Comparison of ENCODE assay signal across 13 cellular contexts in genomic region chr12:123114305-123115083, GRCh38. TPM values are rescaled to one million over a fixed set of nuclear protein-coding genes. Genes with fewer than 3 reads are reported as not detected.
DNase-seq lines count a peak whose midpoint lies in the region; ATAC-seq and TF ChIP-seq lines count a peak whose summit lies in the region.
"Had no signal": no experiment of that assay in that cellular context is flagged by ENCODE, and none has a peak within 500 bp of the region (broad histone marks: within the 10 kb centered on the region; RNA-seq: fewer than 3 reads in every experiment).

No MANE protein-coding gene starts in this region.

- peaks cover 29 to 88% (median 67%) of the 10 kb centered on the region in 4 donors for H3K4me1 Mint-ChIP-seq in naive thymus-derived CD8-positive, alpha-beta T cell

- H3K9me3 ChIP-seq in right atrium auricular region (no peaks in the 10 kb centered on the region), colonic mucosa (no peaks in the 10 kb centered on the region), upper lobe of right lung (no peaks in the 10 kb centered on the region), WERI-Rb-1 (ENCODE audit: severe bottlenecking) (no peaks in the 10 kb centered on the region), SJCRH30 (replicated peaks) (no peaks in the 10 kb centered on the region)

- H3K4me1 ChIP-seq in right atrium auricular region (peaks cover 0 to 70% of the 10 kb centered on the region in 2 donors), colonic mucosa (no peaks in the 10 kb centered on the region), upper lobe of right lung (peaks cover 32% of the 10 kb centered on the region), SJCRH30 (peaks cover 6% of the 10 kb centered on the region; the same call in 1 of the 2 replicates)

- no peak for ATAC-seq in left ventricle myocardium superior
- no peak for ATAC-seq in naive thymus-derived CD8-positive, alpha-beta T cell
- ATAC-seq in upper lobe of right lung: no peak
- ATAC-seq in HG03097 (IDR thresholded peaks at IDR 0.05; ENCODE audit: low FRiP score, unreplicated experiment): no peak
- ATAC-seq: Panc1; stimulated activated naive CD8-positive, alpha-beta T cell treated with anti-CD3 and anti-CD28 coated beads, Interleukin-15, amount 100 ng/mL, for 72 hours had no signal

- H3K36me3 ChIP-seq in right atrium auricular region: no peaks in the 10 kb centered on the region
- no peaks in the 10 kb centered on the region for H3K36me3 ChIP-seq in colonic mucosa
- H3K36me3 ChIP-seq in upper lobe of right lung: no peaks in the 10 kb centered on the region
- no peaks in the 10 kb centered on the region for H3K36me3 ChIP-seq in WERI-Rb-1
- H3K36me3 ChIP-seq in SJCRH30: no peaks in the 10 kb centered on the region

- H3K9me3 Mint-ChIP-seq in naive thymus-derived CD8-positive, alpha-beta T cell: no peaks in the 10 kb centered on the region
- H3K9me3 Mint-ChIP-seq: H9; stimulated activated naive CD8-positive, alpha-beta T cell treated with anti-CD3 and anti-CD28 coated beads, Interleukin-15, amount 100 ng/mL, for 72 hours had no signal

- H3K27ac ChIP-seq in right atrium auricular region (peak overlapping the region; percentile 63 to 77), colonic mucosa (peak overlapping the region; percentile 12), upper lobe of right lung (peak overlapping the region; percentile 37), WERI-Rb-1 (no peak overlapping the region), SJCRH30 (no peak overlapping the region)
- H3K27ac ChIP-seq: C4-2B had no signal

- DNase-seq in right atrium auricular region (ENCODE audit: low spot score): no peak
- no peak for DNase-seq in left ventricle myocardium superior
- DNase-seq in colonic mucosa: no peak
- DNase-seq in naive thymus-derived CD8-positive, alpha-beta T cell: no peak
- DNase-seq in upper lobe of right lung: no peak
- no peak for DNase-seq in WERI-Rb-1
- no peak for DNase-seq in SJCRH30
- DNase-seq: H9; stimulated activated CD4-positive, alpha-beta T cell treated with anti-CD3 and anti-CD28 coated beads, Interleukin-1b, Interleukin-23, amount 100 ng/mL, for 48 hours; stimulated activated naive CD8-positive, alpha-beta T cell treated with anti-CD3 and anti-CD28 coated beads, Interleukin-15, amount 100 ng/mL, for 72 hours had no signal

- H3K27me3 ChIP-seq in right atrium auricular region (no peaks in the 10 kb centered on the region), colonic mucosa (no peaks in the 10 kb centered on the region), upper lobe of right lung (no peaks in the 10 kb centered on the region), WERI-Rb-1 (ENCODE audit: insufficient read depth, low read depth, severe bottlenecking) (no peaks in the 10 kb centered on the region), SJCRH30 (no peaks in the 10 kb centered on the region)

- POLR2A ChIA-PET in naive thymus-derived CD8-positive, alpha-beta T cell (lab: Charles Lee): interaction anchor here (0.7 to 9.9 kb wide), 11 partner anchors 6 to 132 kb away, joined by 3 to 143 read pairs (median 5); partner anchors contain the start of genes MPHOSPH9, MTRFR and PITPNM2

- H3K4me3 Mint-ChIP-seq in naive thymus-derived CD8-positive, alpha-beta T cell: peak overlapping the region in 6 of 10 donors; percentile 6 to 64 (median 50)
- H3K4me3 Mint-ChIP-seq: stimulated activated naive CD8-positive, alpha-beta T cell treated with anti-CD3 and anti-CD28 coated beads, Interleukin-15, amount 100 ng/mL, for 72 hours had no signal

- TF ChIP-seq CTCF in right atrium auricular region (IDR thresholded peaks at IDR 0.05) (no peak), colonic mucosa (IDR thresholded peaks at IDR 0.05) (no peak), upper lobe of right lung (IDR thresholded peaks at IDR 0.05) (no peak), WERI-Rb-1 (IDR thresholded peaks at IDR 0.05; ENCODE audit: low read depth, low read length) (no peak)

- peak overlapping the region in 9 of 10 donors; percentile 89 to 97 (median 94) for H3K27ac Mint-ChIP-seq in naive thymus-derived CD8-positive, alpha-beta T cell

- intact Hi-C loops in left ventricle myocardium superior (cut with micrococcal nuclease): no loop called here
- intact Hi-C loops in colonic mucosa (cut with DNase I): no loop called here
- intact Hi-C loops in upper lobe of right lung (cut with DNase I): no loop called here

- no peaks in the 10 kb centered on the region for H3K27me3 Mint-ChIP-seq in naive thymus-derived CD8-positive, alpha-beta T cell
- H3K27me3 Mint-ChIP-seq: stimulated activated naive CD8-positive, alpha-beta T cell treated with anti-CD3 and anti-CD28 coated beads, Interleukin-15, amount 100 ng/mL, for 72 hours had no signal

- no peak overlapping the region for H3K4me3 ChIP-seq in right atrium auricular region
- H3K4me3 ChIP-seq in colonic mucosa: no peak overlapping the region
- H3K4me3 ChIP-seq in upper lobe of right lung: no peak overlapping the region
- no peak overlapping the region for H3K4me3 ChIP-seq in WERI-Rb-1 (ENCODE audit: low read depth, low read length)
- H3K4me3 ChIP-seq in SJCRH30: no peak overlapping the region

- H3K36me3 Mint-ChIP-seq in naive thymus-derived CD8-positive, alpha-beta T cell: peaks cover 0 to 8% (median 5%) of the 10 kb centered on the region in 3 donors

- peak overlapping the region in 1 of 2 donors; percentile 27 for H3K9ac ChIP-seq in colonic mucosa (ENCODE audit: low read depth in 2 of 2, low read length in 2 of 2)

RNA-seq across cellular contexts. Expression of gene PITPNM2, which starts 36.4 kb away (rescaled TPM):
- total RNA-seq in right atrium auricular region: 10 to 100 TPM in 1 of 2 donors, 1 to 10 TPM in 1; 9.4 to 10.5 TPM
- 20.8 TPM for total RNA-seq in left ventricle myocardium superior
- total RNA-seq in colonic mucosa: 10 to 100 TPM in 1 of 2 donors, 1 to 10 TPM in 1; 9.3 to 17.4 TPM
- 10 to 100 TPM; 36.9 to 42.7 TPM for total RNA-seq in naive thymus-derived CD8-positive, alpha-beta T cell
- polyA plus RNA-seq in naive thymus-derived CD8-positive, alpha-beta T cell: 1 to 10 TPM; 4.0 to 6.3 (median 4.7) TPM
- total RNA-seq in upper lobe of right lung: 25.9 TPM
- 1.2 and 1.3 TPM in 2 replicates for total RNA-seq in SJCRH30 (2014; rRNA removed; shearing (Covaris generic))

Comparison
In these comparisons a context has a peak if more than half of its experiments do, and no peak if none do; other contexts are left out.
1. H3K27ac ChIP-seq: peak in right atrium auricular region (2 of 2), colonic mucosa (single experiment) and upper lobe of right lung (single experiment); none in WERI-Rb-1 (single experiment) and SJCRH30 (single experiment).